In genomic region chr9:38048319-38048969, GRCh38 we compare ENCODE assay signal across 10 cellular contexts. TPM values are rescaled to one million over a fixed set of nuclear protein-coding genes. Genes with fewer than 3 reads are reported as not detected.
A peak's percentile ranks its signal among the peaks of the same experiment; 100 is the strongest.
DNase-seq lines count a peak whose midpoint lies in the region; ATAC-seq, FAIRE-seq and TF ChIP-seq lines count a peak whose summit lies in the region.
"Had no signal": no experiment of that assay in that cellular context is flagged by ENCODE, and none has a peak within 500 bp of the region (broad histone marks: within the 10 kb centered on the region; RNA-seq: fewer than 3 reads in every experiment).

No MANE protein-coding gene starts in this region.

- WGBS in body of pancreas, 2 donors, result 53% methylated on average over 4 of the region's 4 CpGs
- WGBS in small intestine, 3 donors, result 75 to 78% (median 77%) methylated on average over 4 of the region's 4 CpGs

- H3K36me3 ChIP-seq in HCT116 (ENCODE audit: control insufficient read depth in 1 of 2, insufficient read depth in 2 of 2, low read length in 2 of 2) (no peaks in the 10 kb centered on the region; a peak in 1 of 4 replicates), body of pancreas (replicated peaks in 1 of 2; ENCODE audit: insufficient read depth in 1 of 2, low read depth in 2 of 2) (no peaks in the 10 kb centered on the region), kidney (ENCODE audit: control insufficient read depth in 1 of 2, insufficient read depth in 2 of 2, low read length in 2 of 2) (no peaks in the 10 kb centered on the region), small intestine (ENCODE audit: control insufficient read depth in 2 of 2, insufficient read depth in 2 of 2, low read length in 2 of 2) (no peaks in the 10 kb centered on the region)

- H3K9me2 ChIP-seq in HCT116 (ENCODE audit: insufficient read depth), result no peaks in the 10 kb centered on the region

- TF ChIP-seq RAD21 in HCT116 (IDR thresholded peaks at IDR 0.05; ENCODE audit: low read depth), result no peak

- RAD21 ChIA-PET in HCT116 (lab: Charles Lee; ENCODE audit: low non-redundant PET in 1 of 2, low total read pairs in 2 of 2, uncharacterized antibody in 2 of 2, unreplicated experiment in 2 of 2), result interaction anchor here in 1 of 2 experiments (1.1 kb wide), 1 partner anchor 13 kb away, joined by 3 read pairs; no protein-coding TSS in a partner anchor

- H3K4me2 ChIP-seq in HCT116 (ENCODE audit: low read length), result peak overlapping the region; percentile 79

- H3K4me3 ChIP-seq in HCT116 (replicated peaks in 1 of 2; ENCODE audit: low read depth in 1 of 2, low read length in 2 of 2) (peak overlapping the region in 1 of 2 experiments; percentile 44; a peak in 2 of 4 replicates), body of pancreas (no peak overlapping the region), kidney (ENCODE audit: low read length in 2 of 2) (no peak overlapping the region), small intestine (ENCODE audit: low read depth in 1 of 2, low read length in 2 of 2) (no peak overlapping the region)

- BruUV-seq in HCT116 (replicated peaks; lab: Mats Ljungman, UMichigan), result no TSS peak

- intact Hi-C loops in HCT116 (cut with micrococcal nuclease) (no loop called here), body of pancreas (cut with DNase I) (no loop called here), kidney (cut with DNase I) (no loop called here)

- H3K4me1 ChIP-seq in HCT116 (ENCODE audit: control insufficient read depth in 1 of 2, insufficient read depth in 2 of 2, low read length in 2 of 2) (peaks cover 42 to 70% of the 10 kb centered on the region in 2 experiments), body of pancreas (peaks cover 74% of the 10 kb centered on the region), kidney (ENCODE audit: control insufficient read depth in 1 of 2, insufficient read depth in 1 of 2, low read depth in 1 of 2, low read length in 2 of 2) (peaks cover 44 to 51% of the 10 kb centered on the region in 2 donors), small intestine (ENCODE audit: control insufficient read depth in 2 of 2, insufficient read depth in 1 of 2, low read depth in 1 of 2, low read length in 1 of 2) (peaks cover 10 to 13% of the 10 kb centered on the region in 2 donors)

- no peak for TF ChIP-seq POLR2A in HCT116 (IDR thresholded peaks at IDR 0.05; ENCODE audit: borderline replicate concordance, extremely low read depth, insufficient read depth, insufficient read length)
- TF ChIP-seq POLR2A in body of pancreas (IDR thresholded peaks at IDR 0.05), result no peak

- H3K27ac ChIP-seq in HCT116 (ENCODE audit: low read depth, low read length) (peak overlapping the region; percentile 83), body of pancreas (peak overlapping the region; percentile 78 to 94 (median 90)), kidney (ENCODE audit: low read depth in 2 of 2, low read length in 2 of 2) (peak overlapping the region; percentile 84 to 88), small intestine (ENCODE audit: low read depth in 1 of 2, low read length in 1 of 2) (peak overlapping the region; percentile 63 to 86)

- FAIRE-seq in kidney (lab: Jason Lieb, UNC) (no peak), small intestine (lab: Jason Lieb, UNC) (no peak)

- peaks cover 80% of the 10 kb centered on the region for H3K79me2 ChIP-seq in HCT116 (ENCODE audit: insufficient read depth, low read length)

- CTCF ChIA-PET in HCT116 (lab: Charles Lee), result no interaction called here

- H3K9ac ChIP-seq in HCT116 (ENCODE audit: low read length), result peak overlapping the region; percentile 57
- peak overlapping the region in 1 of 2 donors; percentile 23 for H3K9ac ChIP-seq in kidney (ENCODE audit: low read length in 2 of 2)

- POLR2A ChIA-PET in HCT116 (lab: Charles Lee), result interaction anchor here (2.0 kb wide), 1 partner anchor 12 kb away, joined by 5 read pairs; no protein-coding TSS in a partner anchor

- no peak overlapping the region for H2AFZ ChIP-seq in HCT116 (ENCODE audit: low read depth, low read length, poor library complexity, severe bottlenecking)

- no peaks in the 10 kb centered on the region; the same call in 1 of the 2 replicates for H4K20me1 ChIP-seq in HCT116 (ENCODE audit: insufficient read depth)

- DNase-seq in HCT116 (ENCODE audit: low read depth, low spot score) (no peak), body of pancreas (no peak), kidney (peak; percentile 2), small intestine (no peak), T-helper 2 cell (no peak), 8988T (no peak)
- DNase-seq in NK-92 treated with Interleukin-12 subunit alpha and Interleukin-12 subunit beta, amount 100 ng/mL, for 24 hours (lab: John Stamatoyannopoulos, UW), result no peak
- DNase-seq: activated T-cell treated with anti-CD3 and anti-CD28 coated beads, Interleukin-2, amount 50 U/mL, for 4 hours; effector memory CD4-positive, alpha-beta T cell had no signal

- H3K9me3 ChIP-seq in HCT116 (ENCODE audit: control insufficient read depth in 1 of 2, insufficient read depth in 1 of 2, low read depth in 1 of 2, low read length in 2 of 2) (no peaks in the 10 kb centered on the region), body of pancreas (no peaks in the 10 kb centered on the region), kidney (ENCODE audit: control insufficient read depth in 1 of 2, low read length in 2 of 2) (no peaks in the 10 kb centered on the region), small intestine (ENCODE audit: control insufficient read depth, low read depth) (no peaks in the 10 kb centered on the region)

- ATAC-seq in HCT116 (peak; percentile 18; the same call in 1 of the 2 replicates), body of pancreas (no peak), HG03175 (IDR thresholded peaks at IDR 0.05; ENCODE audit: unreplicated experiment) (no peak)
- ATAC-seq: activated T-cell treated with anti-CD3 and anti-CD28 coated beads, Interleukin-2, amount 50 U/mL, for 4 hours had no signal

- no peak for TF ChIP-seq CTCF in HCT116 (IDR thresholded peaks at IDR 0.05 in 2 of 3, conservative IDR thresholded peaks at IDR 0.05 in 1 of 3; ENCODE audit: borderline replicate concordance in 1 of 3, insufficient read depth in 1 of 3, low read depth in 2 of 3, low read length in 2 of 3)
- no peak for TF ChIP-seq CTCF in body of pancreas (IDR thresholded peaks at IDR 0.05)
- no peak for TF ChIP-seq CTCF in kidney (IDR thresholded peaks at IDR 0.05; ENCODE audit: borderline replicate concordance, extremely low read depth, insufficient read depth)

- H3K27me3 ChIP-seq in HCT116 (ENCODE audit: insufficient read depth, low read length) (no peaks in the 10 kb centered on the region), body of pancreas (no peaks in the 10 kb centered on the region), small intestine (ENCODE audit: control insufficient read depth in 2 of 2, insufficient read depth in 2 of 2, low read length in 2 of 2) (no peaks in the 10 kb centered on the region)

TF ChIP-seq in HCT116, 20 proteins besides CTCF, POLR2A, EP300 and RAD21:
- TF ChIP-seq ATF3 (IDR thresholded peaks at IDR 0.05) (no peak), SIN3A (IDR thresholded peaks at IDR 0.05; ENCODE audit: low read depth) (no peak), FOSL1 (IDR thresholded peaks at IDR 0.05; ENCODE audit: low read depth) (no peak), TCF7L2 (IDR thresholded peaks at IDR 0.05; ENCODE audit: borderline replicate concordance, extremely low read depth, insufficient read depth, insufficient read length) (no peak), MAX (IDR thresholded peaks at IDR 0.05) (no peak), ZNF274 (IDR thresholded peaks at IDR 0.05; ENCODE audit: low read depth, low read length) (no peak), CEBPB (IDR thresholded peaks at IDR 0.05; ENCODE audit: low read depth) (no peak)

RNA-seq across cellular contexts. Expression of gene SHB, which starts 20.6 kb away (rescaled TPM):
- 28.7 TPM for total RNA-seq in HCT116 (2021; ENCODE audit: unreplicated experiment)
- polyA plus RNA-seq in HCT116 (2012), result 27.3 and 30.7 TPM in 2 replicates
- 10 to 100 TPM; 25.2 to 29.3 TPM for total RNA-seq in body of pancreas
- total RNA-seq in kidney, result 39.8 TPM
- 16.4 TPM for polyA plus RNA-seq in kidney (ENCODE audit: insufficient read depth, low read depth, low replicate concordance)
- polyA plus RNA-seq in small intestine, result 10 to 100 TPM in 1 of 3 donors, 1 to 10 TPM in 2; 8.9 to 18.9 (median 9.2) TPM
